Comparison of ENCODE assay signal across 2 cellular contexts in genomic region chr13:31605076-31605858, GRCh38.
TF ChIP-seq lines count a peak whose summit lies in the region.

No MANE protein-coding gene starts in this region.

TF ChIP-seq in A549, 52 proteins besides CTCF, POLR2A, EP300 and RAD21 (continued from another document):
- TF ChIP-seq MAFK (IDR thresholded peaks at IDR 0.05; ENCODE audit: partially characterized antibody) (peak; percentile 94), CBX8 (IDR thresholded peaks at IDR 0.05) (no peak), ATOH8 (CRISPR knock-in tag; IDR thresholded peaks at IDR 0.05; ENCODE audit: low read depth) (no peak)

TF ChIP-seq in neural cell, 6 proteins besides CTCF, POLR2A, EP300 and RAD21 (continued from another document):
- TF ChIP-seq REST (IDR thresholded peaks at IDR 0.05; ENCODE audit: borderline replicate concordance): no peak
- TF ChIP-seq EZH2 (IDR thresholded peaks at IDR 0.05; ENCODE audit: borderline replicate concordance, insufficient read depth, low read length, poor library complexity, severe bottlenecking): no peak
- no peak for TF ChIP-seq TAF1 (IDR thresholded peaks at IDR 0.05; ENCODE audit: low read depth)
TF ChIP-seq in neural cell: peak in this region for 3.
